In the genomic region with DNA sequence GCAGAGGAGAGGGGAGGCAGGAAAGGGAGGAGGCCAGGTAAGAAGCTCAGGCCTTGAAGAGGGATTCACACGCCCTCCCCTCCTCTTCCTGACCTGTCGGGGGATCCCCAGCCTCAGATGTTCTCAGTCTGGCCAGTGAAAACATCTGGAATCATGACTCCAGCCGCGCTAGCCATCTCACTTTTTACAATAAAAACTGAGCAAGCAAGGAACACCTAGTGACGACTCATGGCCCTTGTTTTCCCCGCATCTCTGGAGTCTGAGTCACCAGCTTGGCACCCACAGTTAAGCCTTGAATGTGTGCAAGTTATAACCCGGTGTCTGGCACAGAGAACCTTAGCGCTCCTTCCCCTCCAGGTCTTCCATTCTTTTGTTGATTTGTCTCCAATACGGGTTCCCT, we compare ENCODE assay signal across 9 cellular contexts.
A peak's percentile ranks its signal among the peaks of the same experiment; 100 is the strongest.
DNase-seq lines count a peak whose midpoint lies in the region; ATAC-seq and TF ChIP-seq lines count a peak whose summit lies in the region.
"Had no signal": no experiment of that assay in that cellular context is flagged by ENCODE, and none has a peak within 500 bp of the region (broad histone marks: within the 10 kb centered on the region; RNA-seq: fewer than 3 reads in every experiment).

No MANE protein-coding gene starts in this region.

- intact Hi-C loops in OCI-LY7 (cut with micrococcal nuclease; ENCODE audit: unreplicated experiment), result no loop called here

- H3K36me3 Mint-ChIP-seq in endodermal cell (ENCODE audit: low read depth), result peaks cover 11% of the 10 kb centered on the region

- POLR2A ChIA-PET in OCI-LY7 (lab: Charles Lee), result no interaction called here

- CTCF ChIA-PET in OCI-LY7 (lab: Charles Lee; ENCODE audit: unreplicated experiment), result no interaction called here

- H3K4me1 Mint-ChIP-seq in endodermal cell, result peaks cover 21% of the 10 kb centered on the region

- H3K4me1 ChIP-seq in endodermal cell (ENCODE audit: control insufficient read depth, insufficient read depth, low read length) (no peaks in the 10 kb centered on the region), OCI-LY7 (ENCODE audit: insufficient read depth, low read length, poor library complexity, severe bottlenecking) (no peaks in the 10 kb centered on the region)

- 90 to 98% methylated on average over 5 to 9 of the region's 9 CpGs for WGBS in endodermal cell (ENCODE audit: insufficient coverage in 1 of 2, insufficient read length in 1 of 2), 2 experiments

- H4K20me1 ChIP-seq in OCI-LY7 (ENCODE audit: insufficient read depth, low read length), result no peaks in the 10 kb centered on the region

- H3K36me3 ChIP-seq in endodermal cell (ENCODE audit: control insufficient read depth, insufficient read depth, low read length) (peaks cover 27% of the 10 kb centered on the region), OCI-LY7 (ENCODE audit: insufficient read depth, low read length) (no peaks in the 10 kb centered on the region)

- H2AFZ ChIP-seq in OCI-LY7 (ENCODE audit: low read length), result no peak overlapping the region

- peaks cover 1% of the 10 kb centered on the region for H3K9me3 Mint-ChIP-seq in endodermal cell

- no peak overlapping the region for H3K4me3 ChIP-seq in endodermal cell (ENCODE audit: low read length)
- H3K4me3 ChIP-seq in OCI-LY7 (ENCODE audit: low read depth, low read length, poor library complexity, severe bottlenecking), result no peak overlapping the region

- TF ChIP-seq CTCF in endodermal cell (conservative IDR thresholded peaks at IDR 0.05), result no peak
- TF ChIP-seq CTCF in OCI-LY7 (conservative IDR thresholded peaks at IDR 0.05; ENCODE audit: low read length), result no peak

- H3K27ac ChIP-seq in endodermal cell (ENCODE audit: low read depth, low read length), result no peak overlapping the region
- H3K27ac ChIP-seq in OCI-LY7 (ENCODE audit: low read depth, low read length, poor library complexity, severe bottlenecking), result no peak overlapping the region

- DNase-seq in COLO668 (lab: John Stamatoyannopoulos, UW; ENCODE audit: unreplicated experiment) (peak; percentile 14), NCI-H226 (peak; percentile 88), endodermal cell (peak; percentile 44), non-pigmented ciliary epithelial cell (ENCODE audit: low read depth) (peak; percentile 59), OCI-LY7 (ENCODE audit: low spot score) (no peak), NCI-H1092 (lab: John Stamatoyannopoulos, UW) (no peak)
- DNase-seq in activated CD4-positive, alpha-beta T cell treated with anti-CD3 and anti-CD28 coated beads for 1 hour, result no peak
- DNase-seq: activated T-cell treated with anti-CD3 and anti-CD28 coated beads for 4 hours had no signal

- no peaks in the 10 kb centered on the region for H3K27me3 ChIP-seq in endodermal cell (ENCODE audit: control insufficient read depth, insufficient read depth, low read length, poor library complexity, severe bottlenecking)

- no peak for ATAC-seq in activated CD4-positive, CD25-positive, alpha-beta regulatory T cell treated with anti-CD3 and anti-CD28 coated beads, Interleukin-2, amount 50 U/mL, for 24 hours

- H3K4me3 Mint-ChIP-seq in endodermal cell, result no peak overlapping the region

- no peaks in the 10 kb centered on the region for H3K79me2 ChIP-seq in OCI-LY7 (ENCODE audit: insufficient read depth, low read depth, low read length)

- H3K9me3 ChIP-seq in endodermal cell (ENCODE audit: control insufficient read depth, low read length) (peaks cover 9% of the 10 kb centered on the region), OCI-LY7 (ENCODE audit: low read length) (no peaks in the 10 kb centered on the region)

- H3K9ac ChIP-seq in endodermal cell (ENCODE audit: extremely low read depth, low read length, poor library complexity, severe bottlenecking), result no peak overlapping the region

- H3K9me2 ChIP-seq in OCI-LY7 (ENCODE audit: insufficient read depth, low read length), result no peaks in the 10 kb centered on the region

- no peak overlapping the region for H3K4me2 ChIP-seq in OCI-LY7 (ENCODE audit: low read length)

- no peaks in the 10 kb centered on the region for H3K27me3 Mint-ChIP-seq in endodermal cell (ENCODE audit: insufficient read depth)

- H3K27ac Mint-ChIP-seq in endodermal cell, result peak overlapping the region; percentile 64

- BruUV-seq in OCI-LY7 (replicated peaks; lab: Mats Ljungman, UMichigan), result no TSS peak

Comparison
In these comparisons a context has a peak if more than half of its experiments do, and no peak if none do; other contexts are left out.
1. DNase-seq: peak in COLO668 (single experiment), NCI-H226 (single experiment), endodermal cell (single experiment) and non-pigmented ciliary epithelial cell (single experiment); none in OCI-LY7 (single experiment), NCI-H1092 (single experiment) and activated CD4-positive, alpha-beta T cell treated with anti-CD3 and anti-CD28 coated beads for 1 hour (single experiment).